Comparison of ENCODE assay signal across 1 cellular context in the genomic region with DNA sequence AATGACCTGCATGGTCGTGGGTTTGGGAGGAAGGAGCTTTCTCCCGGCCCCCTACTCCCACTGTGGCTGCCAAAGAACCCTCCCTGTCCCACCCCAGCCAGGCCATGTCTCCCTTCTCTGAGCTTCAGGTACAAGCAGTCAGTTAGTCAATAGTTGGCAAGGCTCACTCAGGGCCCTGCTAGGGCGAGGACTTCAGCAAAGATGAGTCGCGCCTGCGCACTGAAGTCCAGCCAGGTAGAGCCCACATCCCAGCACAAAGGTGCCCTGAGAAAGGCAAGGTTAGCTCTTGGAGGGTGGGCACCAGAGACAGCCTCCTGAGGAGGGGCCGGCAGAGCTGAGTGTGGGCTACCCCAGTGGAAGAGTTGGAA.
TF ChIP-seq lines count a peak whose summit lies in the region.

No MANE protein-coding gene starts in this region.

TF ChIP-seq in HCT116, 20 proteins besides CTCF, POLR2A, EP300 and RAD21 (continued from another document):
- TF ChIP-seq, protein P1, sequence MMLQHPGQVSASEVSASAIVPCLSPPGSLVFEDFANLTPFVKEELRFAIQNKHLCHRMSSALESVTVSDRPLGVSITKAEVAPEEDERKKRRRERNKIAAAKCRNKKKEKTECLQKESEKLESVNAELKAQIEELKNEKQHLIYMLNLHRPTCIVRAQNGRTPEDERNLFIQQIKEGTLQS (IDR thresholded peaks at IDR 0.05) = no peak
- TF ChIP-seq ELF1 (IDR thresholded peaks at IDR 0.05; ENCODE audit: borderline replicate concordance, low read depth) = no peak
- TF ChIP-seq SP1 (IDR thresholded peaks at IDR 0.05; ENCODE audit: low read depth) = no peak
- TF ChIP-seq SIN3A (IDR thresholded peaks at IDR 0.05; ENCODE audit: low read depth) = no peak
- no peak for TF ChIP-seq ZBTB33 (IDR thresholded peaks at IDR 0.05; ENCODE audit: extremely low read depth, insufficient replicate concordance, low read length)
- TF ChIP-seq, protein P2, sequence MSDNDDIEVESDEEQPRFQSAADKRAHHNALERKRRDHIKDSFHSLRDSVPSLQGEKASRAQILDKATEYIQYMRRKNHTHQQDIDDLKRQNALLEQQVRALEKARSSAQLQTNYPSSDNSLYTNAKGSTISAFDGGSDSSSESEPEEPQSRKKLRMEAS (IDR thresholded peaks at IDR 0.05) = no peak
- TF ChIP-seq ZFX (IDR thresholded peaks at IDR 0.05) = no peak
- TF ChIP-seq, protein P3, sequence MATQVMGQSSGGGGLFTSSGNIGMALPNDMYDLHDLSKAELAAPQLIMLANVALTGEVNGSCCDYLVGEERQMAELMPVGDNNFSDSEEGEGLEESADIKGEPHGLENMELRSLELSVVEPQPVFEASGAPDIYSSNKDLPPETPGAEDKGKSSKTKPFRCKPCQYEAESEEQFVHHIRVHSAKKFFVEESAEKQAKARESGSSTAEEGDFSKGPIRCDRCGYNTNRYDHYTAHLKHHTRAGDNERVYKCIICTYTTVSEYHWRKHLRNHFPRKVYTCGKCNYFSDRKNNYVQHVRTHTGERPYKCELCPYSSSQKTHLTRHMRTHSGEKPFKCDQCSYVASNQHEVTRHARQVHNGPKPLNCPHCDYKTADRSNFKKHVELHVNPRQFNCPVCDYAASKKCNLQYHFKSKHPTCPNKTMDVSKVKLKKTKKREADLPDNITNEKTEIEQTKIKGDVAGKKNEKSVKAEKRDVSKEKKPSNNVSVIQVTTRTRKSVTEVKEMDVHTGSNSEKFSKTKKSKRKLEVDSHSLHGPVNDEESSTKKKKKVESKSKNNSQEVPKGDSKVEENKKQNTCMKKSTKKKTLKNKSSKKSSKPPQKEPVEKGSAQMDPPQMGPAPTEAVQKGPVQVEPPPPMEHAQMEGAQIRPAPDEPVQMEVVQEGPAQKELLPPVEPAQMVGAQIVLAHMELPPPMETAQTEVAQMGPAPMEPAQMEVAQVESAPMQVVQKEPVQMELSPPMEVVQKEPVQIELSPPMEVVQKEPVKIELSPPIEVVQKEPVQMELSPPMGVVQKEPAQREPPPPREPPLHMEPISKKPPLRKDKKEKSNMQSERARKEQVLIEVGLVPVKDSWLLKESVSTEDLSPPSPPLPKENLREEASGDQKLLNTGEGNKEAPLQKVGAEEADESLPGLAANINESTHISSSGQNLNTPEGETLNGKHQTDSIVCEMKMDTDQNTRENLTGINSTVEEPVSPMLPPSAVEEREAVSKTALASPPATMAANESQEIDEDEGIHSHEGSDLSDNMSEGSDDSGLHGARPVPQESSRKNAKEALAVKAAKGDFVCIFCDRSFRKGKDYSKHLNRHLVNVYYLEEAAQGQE (IDR thresholded peaks at IDR 0.05; ENCODE audit: low read depth) = no peak
